In genomic region chr3:14333215-14333614, GRCh38 we compare ENCODE assay signal across 2 cellular contexts.
TF ChIP-seq lines count a peak whose summit lies in the region.

No MANE protein-coding gene starts in this region.

TF ChIP-seq in H1, 55 proteins besides CTCF, POLR2A, EP300 and RAD21:
- no peak for TF ChIP-seq ASH2L (IDR thresholded peaks at IDR 0.05; ENCODE audit: low read length)
TF ChIP-seq in H1: peak in this region for 0.

TF ChIP-seq in SK-N-SH, 30 proteins besides CTCF, POLR2A, EP300 and RAD21:
- TF ChIP-seq EZH2phosphoT487 (IDR thresholded peaks at IDR 0.05; ENCODE audit: borderline replicate concordance, low read depth) (no peak), POLR2AphosphoS5 (IDR thresholded peaks at IDR 0.05; ENCODE audit: low read depth, low read length) (no peak), FOXM1 (IDR thresholded peaks at IDR 0.05; ENCODE audit: low read depth) (no peak), TCF12 (IDR thresholded peaks at IDR 0.05) (no peak), FOSL2 (IDR thresholded peaks at IDR 0.05; ENCODE audit: borderline replicate concordance, low read depth) (no peak), ELF1 (IDR thresholded peaks at IDR 0.05) (no peak), ZBTB33 (IDR thresholded peaks at IDR 0.05; ENCODE audit: borderline replicate concordance, low read depth) (no peak), TAF1 (IDR thresholded peaks at IDR 0.05; ENCODE audit: borderline replicate concordance, low read depth, low read length) (no peak), RCOR1 (IDR thresholded peaks at IDR 0.05; ENCODE audit: low read length) (no peak), YY1 (IDR thresholded peaks at IDR 0.05; ENCODE audit: low read depth) (no peak), RXRA (IDR thresholded peaks at IDR 0.05; ENCODE audit: borderline replicate concordance, low read depth) (no peak)
- TF ChIP-seq, protein P1, sequence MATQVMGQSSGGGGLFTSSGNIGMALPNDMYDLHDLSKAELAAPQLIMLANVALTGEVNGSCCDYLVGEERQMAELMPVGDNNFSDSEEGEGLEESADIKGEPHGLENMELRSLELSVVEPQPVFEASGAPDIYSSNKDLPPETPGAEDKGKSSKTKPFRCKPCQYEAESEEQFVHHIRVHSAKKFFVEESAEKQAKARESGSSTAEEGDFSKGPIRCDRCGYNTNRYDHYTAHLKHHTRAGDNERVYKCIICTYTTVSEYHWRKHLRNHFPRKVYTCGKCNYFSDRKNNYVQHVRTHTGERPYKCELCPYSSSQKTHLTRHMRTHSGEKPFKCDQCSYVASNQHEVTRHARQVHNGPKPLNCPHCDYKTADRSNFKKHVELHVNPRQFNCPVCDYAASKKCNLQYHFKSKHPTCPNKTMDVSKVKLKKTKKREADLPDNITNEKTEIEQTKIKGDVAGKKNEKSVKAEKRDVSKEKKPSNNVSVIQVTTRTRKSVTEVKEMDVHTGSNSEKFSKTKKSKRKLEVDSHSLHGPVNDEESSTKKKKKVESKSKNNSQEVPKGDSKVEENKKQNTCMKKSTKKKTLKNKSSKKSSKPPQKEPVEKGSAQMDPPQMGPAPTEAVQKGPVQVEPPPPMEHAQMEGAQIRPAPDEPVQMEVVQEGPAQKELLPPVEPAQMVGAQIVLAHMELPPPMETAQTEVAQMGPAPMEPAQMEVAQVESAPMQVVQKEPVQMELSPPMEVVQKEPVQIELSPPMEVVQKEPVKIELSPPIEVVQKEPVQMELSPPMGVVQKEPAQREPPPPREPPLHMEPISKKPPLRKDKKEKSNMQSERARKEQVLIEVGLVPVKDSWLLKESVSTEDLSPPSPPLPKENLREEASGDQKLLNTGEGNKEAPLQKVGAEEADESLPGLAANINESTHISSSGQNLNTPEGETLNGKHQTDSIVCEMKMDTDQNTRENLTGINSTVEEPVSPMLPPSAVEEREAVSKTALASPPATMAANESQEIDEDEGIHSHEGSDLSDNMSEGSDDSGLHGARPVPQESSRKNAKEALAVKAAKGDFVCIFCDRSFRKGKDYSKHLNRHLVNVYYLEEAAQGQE (IDR thresholded peaks at IDR 0.05; ENCODE audit: low read depth, low read length): no peak
